Comparison of ENCODE assay signal across 19 cellular contexts in the genomic region with DNA sequence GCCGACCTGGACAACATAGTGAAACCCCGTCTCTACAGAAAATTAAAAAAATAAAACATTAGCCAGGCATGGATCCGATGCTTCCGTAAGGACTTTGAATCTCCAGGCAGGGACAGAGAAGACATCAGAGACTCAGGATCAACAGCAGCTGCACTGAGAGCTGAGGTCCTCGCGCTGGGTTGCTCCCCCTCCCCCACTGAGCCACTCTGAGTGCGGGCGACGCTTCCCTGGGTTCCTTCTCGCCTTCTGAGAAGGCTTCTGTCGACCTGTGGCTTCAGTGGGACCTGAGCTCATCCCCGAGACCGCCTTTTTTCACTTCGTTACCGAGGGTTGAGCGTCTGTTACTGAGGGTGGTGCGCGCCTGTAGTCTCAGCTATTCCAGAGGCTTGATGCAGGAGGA. TPM values are rescaled to one million over a fixed set of nuclear protein-coding genes. Genes with fewer than 3 reads are reported as not detected.
"Had no signal": no experiment of that assay in that cellular context is flagged by ENCODE, and none has a peak within 500 bp of the region (broad histone marks: within the 10 kb centered on the region; RNA-seq: fewer than 3 reads in every experiment).

No MANE protein-coding gene starts in this region.

- H3K27ac ChIP-seq: ascending aorta, breast epithelium, ovary had no signal

- H3K27me3 ChIP-seq: ascending aorta, breast epithelium, ovary had no signal

- H3K36me3 Mint-ChIP-seq: activated naive CD4-positive, alpha-beta T cell treated with anti-CD3 and anti-CD28 coated beads, Interleukin-2, amount 50 U/mL, for 24 hours; memory B cell; naive B cell; stimulated activated naive B cell treated with anti-CD40 and anti-IgM and Interleukin-4, amounts not matched to agents 10 μg/mL and 1 μg/mL and 100 μg/mL, for 72 hours had no signal

- H3K4me1 ChIP-seq: breast epithelium had no signal

- H3K9me3 ChIP-seq: ascending aorta, breast epithelium, ovary had no signal

- DNase-seq: activated CD4-positive, alpha-beta T cell treated with anti-CD3 and anti-CD28 coated beads, Interleukin-2, amount 50 U/mL, for 1 hour; activated CD8-positive, alpha-beta memory T cell treated with anti-CD3 and anti-CD28 coated beads for 24 hours; activated CD8-positive, alpha-beta memory T cell treated with anti-CD3 and anti-CD28 coated beads, Interleukin-2, amount 50 U/mL, for 48 hours; activated effector memory CD4-positive, alpha-beta T cell treated with anti-CD3 and anti-CD28 coated beads, Interleukin-2, amount 50 U/mL, for 16 hours; activated T-cell treated with anti-CD3 and anti-CD28 coated beads, Interleukin-2, amount 50 U/mL, for 72 hours; cerebellar nuclear complex; cortex of kidney; erythroblast; foreskin melanocyte; naive B cell; ovary; stimulated activated naive B cell treated with anti-CD40 and anti-IgM and Interleukin-4, amounts not matched to agents 10 μg/mL and 1 μg/mL and 100 μg/mL, for 72 hours; T1000 had no signal

- H3K4me3 ChIP-seq: ascending aorta, breast epithelium, ovary had no signal

- H3K9me3 Mint-ChIP-seq: activated naive CD4-positive, alpha-beta T cell treated with anti-CD3 and anti-CD28 coated beads, Interleukin-2, amount 50 U/mL, for 24 hours; activated T-cell treated with anti-CD3 and anti-CD28 coated beads, Interleukin-2, amount 50 U/mL, for 72 hours; memory B cell; naive B cell had no signal

- H3K27ac Mint-ChIP-seq: activated naive CD4-positive, alpha-beta T cell treated with anti-CD3 and anti-CD28 coated beads, Interleukin-2, amount 50 U/mL, for 24 hours; activated T-cell treated with anti-CD3 and anti-CD28 coated beads, Interleukin-2, amount 50 U/mL, for 72 hours; memory B cell; stimulated activated naive B cell treated with anti-CD40 and anti-IgM and Interleukin-4, amounts not matched to agents 10 μg/mL and 1 μg/mL and 100 μg/mL, for 72 hours had no signal

- H3K4me3 Mint-ChIP-seq: activated naive CD4-positive, alpha-beta T cell treated with anti-CD3 and anti-CD28 coated beads, Interleukin-2, amount 50 U/mL, for 24 hours; activated T-cell treated with anti-CD3 and anti-CD28 coated beads, Interleukin-2, amount 50 U/mL, for 72 hours; memory B cell; naive B cell; stimulated activated naive B cell treated with anti-CD40 and anti-IgM and Interleukin-4, amounts not matched to agents 10 μg/mL and 1 μg/mL and 100 μg/mL, for 72 hours had no signal

- H3K36me3 ChIP-seq: ascending aorta, breast epithelium, ovary had no signal

- ATAC-seq: activated CD4-positive, CD25-positive, alpha-beta regulatory T cell treated with anti-CD3 and anti-CD28 coated beads, Interleukin-2, amount 50 U/mL, for 24 hours; activated T-cell treated with anti-CD3 and anti-CD28 coated beads, Interleukin-2, amount 50 U/mL, for 72 hours; stimulated activated naive B cell treated with anti-CD40 and anti-IgM and Interleukin-4, amounts not matched to agents 10 μg/mL and 1 μg/mL and 100 μg/mL, for 72 hours had no signal

- H3K4me1 Mint-ChIP-seq: activated naive CD4-positive, alpha-beta T cell treated with anti-CD3 and anti-CD28 coated beads, Interleukin-2, amount 50 U/mL, for 24 hours had no signal

RNA-seq across cellular contexts. Expression of a gene that starts 36.0 kb away (rescaled TPM):
- total RNA-seq: ascending aorta had no signal
- polyA plus RNA-seq: liver had no signal
